Comparison of ENCODE assay signal across 22 cellular contexts in the genomic region with DNA sequence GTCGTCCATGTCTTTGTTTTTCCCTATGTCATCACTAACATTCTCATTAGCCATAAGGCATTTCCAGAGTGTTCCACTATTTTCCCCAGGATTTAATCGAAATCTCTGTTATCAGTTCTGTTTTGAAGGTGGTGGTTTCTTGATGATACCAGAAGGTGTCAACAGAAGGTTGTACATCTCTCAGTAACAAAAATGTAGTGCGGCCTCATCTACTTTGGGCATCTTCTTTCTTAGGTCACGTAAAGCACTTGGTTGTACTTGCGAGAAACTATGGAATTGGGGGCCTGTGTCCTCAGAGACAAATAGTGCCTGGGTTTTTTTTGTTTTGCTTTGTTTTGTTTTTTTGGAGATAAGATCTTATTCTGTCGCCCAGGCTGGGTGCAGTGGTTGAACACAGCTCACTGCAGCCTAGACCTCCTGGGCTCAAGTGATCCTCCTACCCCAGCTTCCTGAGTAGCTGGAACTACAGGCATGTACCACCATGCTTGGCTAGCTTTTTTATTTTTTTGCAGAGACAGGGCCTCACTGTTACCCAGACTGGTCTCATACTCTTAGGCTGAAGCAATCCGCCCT.
A peak's percentile ranks its signal among the peaks of the same experiment; 100 is the strongest.
DNase-seq lines count a peak whose midpoint lies in the region; ATAC-seq, FAIRE-seq and TF ChIP-seq lines count a peak whose summit lies in the region.
"Had no signal": no experiment of that assay in that cellular context is flagged by ENCODE, and none has a peak within 500 bp of the region (broad histone marks: within the 10 kb centered on the region; RNA-seq: fewer than 3 reads in every experiment).

No MANE protein-coding gene starts in this region.

- CTCF ChIA-PET in activated CD4-positive, alpha-beta T cell treated with anti-CD3 and anti-CD28 coated beads, Interleukin-2, amount 10 ng/mL, durations not matched to agents 7 days and 5 days (lab: Charles Lee): interaction anchor here (0.6 to 3.8 kb wide), 19 partner anchors 9 to 326 kb away, joined by 3 to 19 read pairs (median 4); a partner anchor contains a TSS
- CTCF ChIA-PET in K562 (lab: Yijun Ruan, JAX; ENCODE audit: low intra/inter-chr PET ratio): interaction anchor here (0.9 to 2.6 kb wide), 2 partner anchors 77 to 79 kb away, joined by 3 to 9 read pairs; a partner anchor contains a TSS

- H3K27ac ChIP-seq in K562 (ENCODE audit: extremely low read depth, low read depth, low read length): no peak overlapping the region
- H3K27ac ChIP-seq in trophoblast cell (ENCODE audit: low read depth, low read length): no peak overlapping the region
- H3K27ac ChIP-seq: tibial artery had no signal

- POLR2A ChIA-PET in activated CD4-positive, alpha-beta T cell treated with anti-CD3 and anti-CD28 coated beads, Interleukin-2, amount 10 ng/mL, durations not matched to agents 7 days and 5 days (lab: Charles Lee): interaction anchor here (0.6 kb wide), 1 partner anchor 80 kb away, joined by 3 read pairs; no protein-coding TSS in a partner anchor
- POLR2A ChIA-PET in K562 (lab: Yijun Ruan, JAX): interaction anchor here (0.8 to 2.5 kb wide), 4 partner anchors 10 to 209 kb away, joined by 3 to 7 read pairs (median 4); a partner anchor contains a TSS

- peaks cover 71% of the 10 kb centered on the region for H3K36me3 Mint-ChIP-seq in activated CD4-positive, alpha-beta T cell treated with anti-CD3 and anti-CD28 coated beads, Interleukin-2, amount 10 ng/mL, durations not matched to agents 7 days and 5 days (ENCODE audit: low read depth)

- H3K9ac ChIP-seq in K562 (ENCODE audit: insufficient read depth in 1 of 2, low read depth in 2 of 2, low read length in 2 of 2) (no peak overlapping the region), trophoblast cell (ENCODE audit: low read length) (no peak overlapping the region)

- H3K23ac ChIP-seq in trophoblast cell (ENCODE audit: low read length): no peak overlapping the region

- no peak overlapping the region for H3K4me2 ChIP-seq in K562 (ENCODE audit: insufficient read depth, low read length)
- no peak overlapping the region for H3K4me2 ChIP-seq in trophoblast cell (ENCODE audit: low read length)

- no peak; a peak in 1 of 6 replicates for TF ChIP-seq CTCF in K562 (IDR thresholded peaks at IDR 0.05 in 2 of 3, conservative IDR thresholded peaks at IDR 0.05 in 1 of 3; ENCODE audit: insufficient read depth in 2 of 3, low read depth in 1 of 3, low read length in 3 of 3)

- no peaks in the 10 kb centered on the region for H3K9me1 ChIP-seq in K562 (ENCODE audit: control insufficient read depth, insufficient read depth, low read length)

- TF ChIP-seq POLR2A in K562 (conservative IDR thresholded peaks at IDR 0.05): no peak

- peak; percentile 54 for FAIRE-seq in K562 (lab: Jason Lieb, UNC)
- FAIRE-seq: A204.1 had no signal

- no peak overlapping the region for H3K18ac ChIP-seq in trophoblast cell (ENCODE audit: low read length)

- no peak overlapping the region for H2BK12ac ChIP-seq in trophoblast cell (ENCODE audit: low read length)

- H3K4me1 Mint-ChIP-seq in activated CD4-positive, alpha-beta T cell treated with anti-CD3 and anti-CD28 coated beads, Interleukin-2, amount 10 ng/mL, durations not matched to agents 7 days and 5 days: peaks cover 47% of the 10 kb centered on the region

- no peaks in the 10 kb centered on the region for H4K20me1 ChIP-seq in K562 (replicated peaks; ENCODE audit: control insufficient read depth, insufficient read depth, low read length)

- no peak overlapping the region for H4K91ac ChIP-seq in trophoblast cell (ENCODE audit: low read depth, low read length)

- no peak overlapping the region for H3K4me3 ChIP-seq in K562
- no peak overlapping the region for H3K4me3 ChIP-seq in trophoblast cell (ENCODE audit: low read depth, low read length)
- H3K4me3 ChIP-seq: lung, MG63, tibial artery had no signal

- no peaks in the 10 kb centered on the region for H3K9me3 ChIP-seq in K562 (replicated peaks; ENCODE audit: control insufficient read depth, insufficient read depth, low read depth, low read length)
- H3K9me3 ChIP-seq in trophoblast cell (ENCODE audit: insufficient read depth, low read depth, low read length): no peaks in the 10 kb centered on the region
- H3K9me3 ChIP-seq: heart right ventricle, MG63, tibial artery had no signal

- H3K36me3 ChIP-seq in K562 (ENCODE audit: control insufficient read depth, insufficient read depth, low read length) (peaks cover 88% of the 10 kb centered on the region), trophoblast cell (ENCODE audit: control insufficient read depth in 1 of 2, insufficient read depth in 2 of 2, low read length in 2 of 2) (peaks cover 16 to 18% of the 10 kb centered on the region in 2 experiments)
- H3K36me3 ChIP-seq: tibial artery had no signal

- H3K4me1 ChIP-seq in K562 (replicated peaks in 1 of 2; ENCODE audit: control insufficient read depth in 2 of 2, insufficient read depth in 2 of 2, low read length in 2 of 2) (no peaks in the 10 kb centered on the region), trophoblast cell (ENCODE audit: control insufficient read depth in 1 of 2, insufficient read depth in 2 of 2, low read length in 2 of 2) (no peaks in the 10 kb centered on the region)
- H3K4me1 ChIP-seq: tibial artery had no signal

- BruUV-seq in K562 (replicated peaks; lab: Mats Ljungman, UMichigan): no TSS peak

- peak overlapping the region; percentile 28 for H3K4me3 Mint-ChIP-seq in activated CD4-positive, alpha-beta T cell treated with anti-CD3 and anti-CD28 coated beads, Interleukin-2, amount 10 ng/mL, durations not matched to agents 7 days and 5 days

- intact Hi-C loops in K562 (cut with micrococcal nuclease): no loop called here

- H3K27me3 Mint-ChIP-seq in activated CD4-positive, alpha-beta T cell treated with anti-CD3 and anti-CD28 coated beads, Interleukin-2, amount 10 ng/mL, durations not matched to agents 7 days and 5 days: no peaks in the 10 kb centered on the region
- H3K27me3 Mint-ChIP-seq: stimulated activated memory B cell treated with anti-CD40 and anti-IgM and Interleukin-4, amounts not matched to agents 10 μg/mL and 1 μg/mL and 100 μg/mL, for 72 hours had no signal

- no peak for ATAC-seq in K562
- ATAC-seq: heart right ventricle, SK-N-SH treated with all-trans-retinoic acid at 6 μM for 48 hours had no signal

- no peaks in the 10 kb centered on the region for H3K27me3 ChIP-seq in K562 (ENCODE audit: control insufficient read depth in 2 of 2, insufficient read depth in 2 of 2, low read length in 2 of 2)
- no peaks in the 10 kb centered on the region for H3K27me3 ChIP-seq in trophoblast cell (ENCODE audit: insufficient read depth, low read length)
- H3K27me3 ChIP-seq: heart right ventricle, MG63, tibial artery had no signal

- H4K12ac ChIP-seq in trophoblast cell (ENCODE audit: low read depth, low read length): no peak overlapping the region

- H2AFZ ChIP-seq in K562 (ENCODE audit: low read depth, low read length) (no peak overlapping the region), trophoblast cell (ENCODE audit: insufficient read depth, low read length, poor library complexity) (no peak overlapping the region)

- no peaks in the 10 kb centered on the region for H3K9me3 Mint-ChIP-seq in activated CD4-positive, alpha-beta T cell treated with anti-CD3 and anti-CD28 coated beads, Interleukin-2, amount 10 ng/mL, durations not matched to agents 7 days and 5 days
- H3K9me3 Mint-ChIP-seq: CD14-positive monocyte; stimulated activated memory B cell treated with anti-CD40 and anti-IgM and Interleukin-4, amounts not matched to agents 10 μg/mL and 1 μg/mL and 100 μg/mL, for 72 hours had no signal

- no peak overlapping the region for H2AK5ac ChIP-seq in trophoblast cell (ENCODE audit: low read length)

- no peak for TF ChIP-seq EP300 in K562 (IDR thresholded peaks at IDR 0.05; ENCODE audit: low read length)

- in situ Hi-C loops in K562 (cut with MboI): no loop called here

- 73% methylated on average over 7 of the region's 7 CpGs for WGBS in K562 (ENCODE audit: insufficient coverage, low coverage, missing lambda C conversion rate)
- WGBS in trophoblast cell (ENCODE audit: extremely low coverage, insufficient coverage, insufficient read length): no CpG with 5 or more reads among the region's 7 CpGs

- no peaks in the 10 kb centered on the region for H3K79me1 ChIP-seq in trophoblast cell (ENCODE audit: low read length)

- H4K8ac ChIP-seq in trophoblast cell (ENCODE audit: low read depth, low read length): no peak overlapping the region

- DNase-seq in activated CD4-positive, alpha-beta T cell treated with anti-CD3 and anti-CD28 coated beads, Interleukin-2, amount 10 ng/mL, durations not matched to agents 7 days and 5 days: no peak
- no peak for DNase-seq in activated CD4-positive, alpha-beta T cell treated with anti-CD3 and anti-CD28 coated beads for 1 hour
- DNase-seq in LHCN-M2 (ENCODE audit: low read depth) (peak; percentile 32), K562 (ENCODE audit: extremely low read depth in 1 of 4, low spot score in 3 of 4) (no peak), trophoblast cell (peak; percentile 21 to 68), C1 segment of cervical spinal cord (lab: John Stamatoyannopoulos, UW) (no peak), NCI-H146 treated with DMSO at 0.1 percent for 48 hours (lab: John Stamatoyannopoulos, UW; ENCODE audit: unreplicated experiment) (no peak)
- DNase-seq in stimulated activated CD4-positive, alpha-beta T cell treated with anti-CD3 and anti-CD28 coated beads, Interleukin-1b, Interleukin-23, amount 100 ng/mL, for 48 hours: no peak
- DNase-seq: activated effector memory CD4-positive, alpha-beta T cell treated with anti-CD3 and anti-CD28 coated beads, Interleukin-2, amount 50 U/mL, for 16 hours; anterior cingulate cortex; DMS153; effector memory CD4-positive, alpha-beta T cell; heart right ventricle; MG63; NCI-H187 treated with DMSO at 0.1 percent for 48 hours; NCI-H226; tibial artery had no signal

- H3K27ac Mint-ChIP-seq in activated CD4-positive, alpha-beta T cell treated with anti-CD3 and anti-CD28 coated beads, Interleukin-2, amount 10 ng/mL, durations not matched to agents 7 days and 5 days: peak overlapping the region; percentile 79

- H2BK120ac ChIP-seq in trophoblast cell (ENCODE audit: insufficient read depth, low read length, poor library complexity): no peak overlapping the region

- peak in 1 of 2 experiments; percentile 39; a peak in 2 of 4 replicates for TF ChIP-seq RAD21 in K562 (CRISPR knock-in tag; conservative IDR thresholded peaks at IDR 0.05 in 1 of 2, IDR thresholded peaks at IDR 0.05 in 1 of 2)

- no peaks in the 10 kb centered on the region for H3K79me2 ChIP-seq in K562 (ENCODE audit: control insufficient read depth, insufficient read depth, low read length)
- H3K79me2 ChIP-seq in trophoblast cell (ENCODE audit: control insufficient read depth, insufficient read depth, low read length, poor library complexity): no peaks in the 10 kb centered on the region

- no peak overlapping the region for H3K4ac ChIP-seq in trophoblast cell (ENCODE audit: low read depth, low read length)

- no peak overlapping the region for H3K14ac ChIP-seq in trophoblast cell (ENCODE audit: low read length)

- no peak overlapping the region for H2BK5ac ChIP-seq in trophoblast cell (ENCODE audit: low read depth, low read length, poor library complexity)

TF ChIP-seq in K562, 482 proteins besides CTCF, POLR2A, EP300 and RAD21 (continues in another document):
- TF ChIP-seq ZNF133 (CRISPR knock-in tag; IDR thresholded peaks at IDR 0.05) (no peak), SRSF7 (optimal IDR thresholded peaks at IDR 0.05; ENCODE audit: low read depth, low read length) (no peak), ZNF354B (CRISPR knock-in tag; IDR thresholded peaks at IDR 0.05) (no peak), TCF7L2 (IDR thresholded peaks at IDR 0.05; ENCODE audit: low read depth, low read length) (no peak)

Comparison
In these comparisons a context has a peak if more than half of its experiments do, and no peak if none do; other contexts are left out.
1. DNase-seq: peak in LHCN-M2 (single experiment) and trophoblast cell (2 of 2); none in activated CD4-positive, alpha-beta T cell treated with anti-CD3 and anti-CD28 coated beads, Interleukin-2, amount 10 ng/mL, durations not matched to agents 7 days and 5 days (single experiment), activated CD4-positive, alpha-beta T cell treated with anti-CD3 and anti-CD28 coated beads for 1 hour (single experiment), K562 (0 of 4), C1 segment of cervical spinal cord (0 of 14), stimulated activated CD4-positive, alpha-beta T cell treated with anti-CD3 and anti-CD28 coated beads, Interleukin-1b, Interleukin-23, amount 100 ng/mL, for 48 hours (single experiment) and NCI-H146 treated with DMSO at 0.1 percent for 48 hours (single experiment).